ENCODE assay signal across 8 cellular contexts in the genomic region with DNA sequence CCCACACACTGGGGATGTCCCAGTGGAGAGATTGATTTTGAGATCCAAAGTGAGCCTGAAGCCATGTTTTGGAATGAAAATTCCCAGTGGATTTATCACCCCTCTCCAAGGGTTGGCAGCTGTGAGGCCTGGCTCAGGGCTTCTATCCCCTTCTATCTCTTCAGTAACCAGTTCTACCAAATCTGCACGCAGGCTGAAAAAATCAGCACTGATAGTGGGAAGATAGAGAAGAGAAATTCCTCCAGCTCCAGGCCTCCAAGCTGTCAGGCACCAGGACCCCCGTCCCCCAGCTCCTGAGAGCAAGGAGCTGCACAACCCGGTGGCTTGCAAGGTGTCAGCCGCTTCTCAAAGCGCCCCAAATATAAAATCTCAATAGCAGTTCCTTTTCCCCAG. TPM values are rescaled to one million over a fixed set of nuclear protein-coding genes. Genes with fewer than 3 reads are reported as not detected.
DNase-seq lines count a peak whose midpoint lies in the region; ATAC-seq and TF ChIP-seq lines count a peak whose summit lies in the region.

No MANE protein-coding gene starts in this region.

- CTCF ChIA-PET in Panc1 (lab: Charles Lee) = no interaction called here

- H3K79me2 ChIP-seq in DOHH2 (ENCODE audit: control insufficient read depth, low read length) (peaks cover 52% of the 10 kb centered on the region), parathyroid adenoma (peaks cover 9% of the 10 kb centered on the region)

- peaks cover 21% of the 10 kb centered on the region for H3F3A ChIP-seq in DOHH2 (ENCODE audit: control insufficient read depth, insufficient read depth)

- peak overlapping the region; percentile 97 for H2AFZ ChIP-seq in parathyroid adenoma

- H3K4me3 ChIP-seq in DOHH2 (ENCODE audit: low read length) = peak overlapping the region; percentile 89
- H3K4me3 ChIP-seq in Panc1 (ENCODE audit: low read depth in 2 of 2, low read length in 2 of 2) = peak overlapping the region; percentile 77 to 89
- H3K4me3 ChIP-seq in parathyroid adenoma (ENCODE audit: low read depth, low read length) = peak overlapping the region; percentile 69

- ATAC-seq in Panc1 (no peak), HG02759 (IDR thresholded peaks at IDR 0.05; ENCODE audit: unreplicated experiment) (no peak), HG03439 (IDR thresholded peaks at IDR 0.05; ENCODE audit: unreplicated experiment) (no peak)

- H3K9me2 ChIP-seq in DOHH2 (replicated peaks; ENCODE audit: control insufficient read depth, low read length) = no peaks in the 10 kb centered on the region

- DNase-seq in Panc1 (ENCODE audit: low read depth, low spot score) = no peak
- no peak for DNase-seq in epithelial cell of prostate (ENCODE audit: low read depth, low spot score)
- no peak for DNase-seq in GF-D8 (lab: John Stamatoyannopoulos, UW)
- DNase-seq in NCI-H1417 (lab: John Stamatoyannopoulos, UW) = no peak

- H3K4me1 ChIP-seq in DOHH2 (ENCODE audit: control insufficient read depth, low read length) (peaks cover 66% of the 10 kb centered on the region), Panc1 (ENCODE audit: control insufficient read depth, insufficient read depth, low read length) (peaks cover 15% of the 10 kb centered on the region), parathyroid adenoma (peaks cover 2% of the 10 kb centered on the region)

- BruUV-seq in Panc1 (replicated peaks; lab: Mats Ljungman, UMichigan) = no TSS peak

- POLR2A ChIA-PET in Panc1 (lab: Charles Lee) = no interaction called here

- TF ChIP-seq CTCF in DOHH2 (IDR thresholded peaks at IDR 0.05; ENCODE audit: low read depth, low read length, poor library complexity, severe bottlenecking) = no peak
- no peak for TF ChIP-seq CTCF in Panc1 (IDR thresholded peaks at IDR 0.05)
- TF ChIP-seq CTCF in parathyroid adenoma (IDR thresholded peaks at IDR 0.05) = no peak

- H3K27ac ChIP-seq in DOHH2 (ENCODE audit: low read depth, low read length) = peak overlapping the region; percentile 58
- peak overlapping the region; percentile 80 for H3K27ac ChIP-seq in Panc1 (ENCODE audit: low read length)
- H3K27ac ChIP-seq in epithelial cell of prostate = peak overlapping the region; percentile 97
- H3K27ac ChIP-seq in parathyroid adenoma = peak overlapping the region; percentile 91

- in situ Hi-C loops in Panc1 (cut with HindIII; ENCODE audit: low pct_unique_long_range_greater_than_20kb, low sequenced_read_pairs) = no loop called here

- H3K27me3 ChIP-seq in DOHH2 (ENCODE audit: control insufficient read depth, low read length) (no peaks in the 10 kb centered on the region), Panc1 (ENCODE audit: control insufficient read depth, insufficient read depth, low read length) (no peaks in the 10 kb centered on the region), parathyroid adenoma (ENCODE audit: control insufficient read depth, insufficient read depth, low read length) (no peaks in the 10 kb centered on the region)

- H3K36me3 ChIP-seq in DOHH2 (ENCODE audit: control insufficient read depth, low read length) (peaks cover 54% of the 10 kb centered on the region), Panc1 (ENCODE audit: control insufficient read depth, insufficient read depth, low read length) (no peaks in the 10 kb centered on the region; the same call in 1 of the 2 replicates), parathyroid adenoma (ENCODE audit: control insufficient read depth, insufficient read depth, low read length) (no peaks in the 10 kb centered on the region)

- H4K20me1 ChIP-seq in DOHH2 (ENCODE audit: control insufficient read depth, insufficient read depth, low read depth, low read length) = no peaks in the 10 kb centered on the region

- H3K4me2 ChIP-seq in DOHH2 (ENCODE audit: low read length) (peak overlapping the region; percentile 77), parathyroid adenoma (ENCODE audit: low read length) (peak overlapping the region; percentile 96)

- no peaks in the 10 kb centered on the region for H3K9me3 ChIP-seq in DOHH2 (ENCODE audit: control insufficient read depth, insufficient read depth, low read length)
- H3K9me3 ChIP-seq in Panc1 (ENCODE audit: control insufficient read depth, insufficient read depth, low read depth, low read length) = no peaks in the 10 kb centered on the region
- H3K9me3 ChIP-seq in parathyroid adenoma (ENCODE audit: control insufficient read depth, low read length) = no peaks in the 10 kb centered on the region

- no peak overlapping the region for H3K9ac ChIP-seq in parathyroid adenoma

- intact Hi-C loops in Panc1 (cut with micrococcal nuclease; ENCODE audit: unreplicated experiment) = no loop called here

RNA-seq across cellular contexts. Expression of a gene that starts 1.0 kb away (rescaled TPM):
- 110 TPM for total RNA-seq in Panc1 (2021; ENCODE audit: unreplicated experiment)
- polyA plus RNA-seq in Panc1 (2012; ENCODE audit: insufficient read length) = 195 TPM

RNA-seq across cellular contexts. Expression of a gene that starts 6.4 kb away (rescaled TPM):
- total RNA-seq in Panc1 (2021; ENCODE audit: unreplicated experiment) = 5.2 TPM
- 6.3 TPM for polyA plus RNA-seq in Panc1 (2012; ENCODE audit: insufficient read length)

RNA-seq across cellular contexts. Expression of a gene that starts 41.7 kb away (rescaled TPM):
- 74.2 TPM for total RNA-seq in Panc1 (2021; ENCODE audit: unreplicated experiment)
- polyA plus RNA-seq in Panc1 (2012; ENCODE audit: insufficient read length) = 62.9 TPM

RNA-seq across cellular contexts. Expression of a gene that starts 53.9 kb away (rescaled TPM):
- total RNA-seq in Panc1 (2021; ENCODE audit: unreplicated experiment) = 38.5 TPM
- polyA plus RNA-seq in Panc1 (2012; ENCODE audit: insufficient read length) = 30.9 TPM

RNA-seq across cellular contexts. Expression of a gene that starts 54.8 kb away (rescaled TPM):
- total RNA-seq in Panc1 (2021; ENCODE audit: unreplicated experiment) = 79.1 TPM
- polyA plus RNA-seq in Panc1 (2012; ENCODE audit: insufficient read length) = 104 TPM
